Comparison of ENCODE assay signal across 26 cellular contexts in genomic region chr12:80413462-80413861, GRCh38. TPM values are rescaled to one million over a fixed set of nuclear protein-coding genes. Genes with fewer than 3 reads are reported as not detected.
DNase-seq lines count a peak whose midpoint lies in the region; FAIRE-seq and TF ChIP-seq lines count a peak whose summit lies in the region.
"Had no signal": no experiment of that assay in that cellular context is flagged by ENCODE, and none has a peak within 500 bp of the region (broad histone marks: within the 10 kb centered on the region; RNA-seq: fewer than 3 reads in every experiment).

No MANE protein-coding gene starts in this region.

- no peaks in the 10 kb centered on the region for H3K4me1 Mint-ChIP-seq in T-helper 2 cell treated with Interferon-gamma antibody and Interleukin-4, amounts not matched to agents 5 μg/mL and 100 μg/mL, for 36 hours (ENCODE audit: low read depth)
- H3K4me1 Mint-ChIP-seq: activated naive CD8-positive, alpha-beta T cell treated with anti-CD3 and anti-CD28 coated beads for 36 hours; activated T-helper 17 cell treated with anti-CD3 and anti-CD28 coated beads, Interleukin-2, amount 50 U/mL, for 72 hours had no signal

- H3K36me3 Mint-ChIP-seq in T-helper 2 cell treated with Interferon-gamma antibody and Interleukin-4, amounts not matched to agents 5 μg/mL and 100 μg/mL, for 36 hours (ENCODE audit: low read depth), result no peaks in the 10 kb centered on the region
- H3K36me3 Mint-ChIP-seq: activated naive CD8-positive, alpha-beta T cell treated with anti-CD3 and anti-CD28 coated beads for 36 hours; type B pancreatic cell had no signal

- H3K9ac ChIP-seq in skeletal muscle satellite cell (ENCODE audit: low read depth, low read length), result peak overlapping the region; percentile 25
- H3K9ac ChIP-seq: BLaER1 had no signal

- no peaks in the 10 kb centered on the region for H3K9me3 ChIP-seq in skeletal muscle satellite cell (replicated peaks; ENCODE audit: low read length)
- H3K9me3 ChIP-seq: BLaER1, body of pancreas, stomach had no signal

- peaks cover 7% of the 10 kb centered on the region for H3K4me1 ChIP-seq in skeletal muscle satellite cell (ENCODE audit: control insufficient read depth, insufficient read depth, low read length)
- H3K4me1 ChIP-seq: BLaER1, body of pancreas, stomach had no signal

- TF ChIP-seq CTCF in LNCaP clone FGC (IDR thresholded peaks at IDR 0.05; ENCODE audit: control insufficient read depth, extremely low read depth, insufficient read depth) (peak; percentile 47), epithelial cell of proximal tubule (conservative IDR thresholded peaks at IDR 0.05; ENCODE audit: low read depth, low read length) (peak; percentile 57)

- no peak for FAIRE-seq in RCC 7860 (lab: Jason Lieb, UNC)
- FAIRE-seq: A204.1, G401.6, GM12878 had no signal

- no peaks in the 10 kb centered on the region for H3K9me3 Mint-ChIP-seq in T-helper 2 cell treated with Interferon-gamma antibody and Interleukin-4, amounts not matched to agents 5 μg/mL and 100 μg/mL, for 36 hours
- H3K9me3 Mint-ChIP-seq: activated naive CD8-positive, alpha-beta T cell treated with anti-CD3 and anti-CD28 coated beads for 36 hours; activated T-helper 17 cell treated with anti-CD3 and anti-CD28 coated beads, Interleukin-2, amount 50 U/mL, for 72 hours; nephron; type B pancreatic cell had no signal

- no peaks in the 10 kb centered on the region for H3K27me3 ChIP-seq in skeletal muscle satellite cell (ENCODE audit: control insufficient read depth, insufficient read depth, low read length)
- H3K27me3 ChIP-seq: BLaER1, body of pancreas, stomach had no signal

- no peak overlapping the region for H3K4me3 Mint-ChIP-seq in T-helper 2 cell treated with Interferon-gamma antibody and Interleukin-4, amounts not matched to agents 5 μg/mL and 100 μg/mL, for 36 hours
- H3K4me3 Mint-ChIP-seq: activated naive CD8-positive, alpha-beta T cell treated with anti-CD3 and anti-CD28 coated beads for 36 hours; activated T-helper 17 cell treated with anti-CD3 and anti-CD28 coated beads, Interleukin-2, amount 50 U/mL, for 72 hours; nephron; type B pancreatic cell had no signal

- peak; percentile 39 for DNase-seq in NCI-H146 (lab: John Stamatoyannopoulos, UW)
- DNase-seq in NCI-H146 treated with DMSO at 0.1 percent for 48 hours (lab: John Stamatoyannopoulos, UW; ENCODE audit: unreplicated experiment), result no peak
- DNase-seq in LNCaP clone FGC (ENCODE audit: low read depth), result no peak
- no peak for DNase-seq in epithelial cell of proximal tubule (ENCODE audit: low read depth)
- no peak for DNase-seq in DMS153 treated with DMSO at 0.1 percent for 48 hours (lab: John Stamatoyannopoulos, UW; ENCODE audit: unreplicated experiment)
- no peak for DNase-seq in RCC 7860 (ENCODE audit: low spot score)
- no peak for DNase-seq in T-helper 2 cell treated with Interferon-gamma antibody and Interleukin-4, amounts not matched to agents 5 μg/mL and 100 μg/mL, for 36 hours (ENCODE audit: low spot score)
- DNase-seq: activated naive CD8-positive, alpha-beta T cell treated with anti-CD3 and anti-CD28 coated beads for 36 hours; body of pancreas; hypothalamus; Karpas-422; midbrain; NCI-H2171; stomach; T1000 had no signal

- H3K27ac Mint-ChIP-seq in T-helper 2 cell treated with Interferon-gamma antibody and Interleukin-4, amounts not matched to agents 5 μg/mL and 100 μg/mL, for 36 hours, result no peak overlapping the region
- H3K27ac Mint-ChIP-seq: activated naive CD8-positive, alpha-beta T cell treated with anti-CD3 and anti-CD28 coated beads for 36 hours; activated T-helper 17 cell treated with anti-CD3 and anti-CD28 coated beads, Interleukin-2, amount 50 U/mL, for 72 hours; nephron; progenitor cell of endocrine pancreas; type B pancreatic cell had no signal

- no peaks in the 10 kb centered on the region for H3K36me3 ChIP-seq in skeletal muscle satellite cell (ENCODE audit: insufficient read depth, low read length)
- H3K36me3 ChIP-seq: BLaER1, stomach had no signal

- H3K4me2 ChIP-seq in skeletal muscle satellite cell (ENCODE audit: low read length), result no peak overlapping the region
- H3K4me2 ChIP-seq: BLaER1 had no signal

- H3K27me3 Mint-ChIP-seq in T-helper 2 cell treated with Interferon-gamma antibody and Interleukin-4, amounts not matched to agents 5 μg/mL and 100 μg/mL, for 36 hours (ENCODE audit: low read depth), result no peaks in the 10 kb centered on the region
- H3K27me3 Mint-ChIP-seq: activated T-helper 17 cell treated with anti-CD3 and anti-CD28 coated beads, Interleukin-2, amount 50 U/mL, for 72 hours; type B pancreatic cell had no signal

- H3K4me3 ChIP-seq in LNCaP clone FGC (ENCODE audit: low read depth, low read length) (no peak overlapping the region), epithelial cell of proximal tubule (ENCODE audit: low read depth, low read length) (no peak overlapping the region), skeletal muscle satellite cell (ENCODE audit: low read length) (no peak overlapping the region)
- H3K4me3 ChIP-seq: BLaER1, body of pancreas, GM12878, skin epidermis, stomach had no signal

RNA-seq across cellular contexts. Expression of gene PTPRQ, which starts 30.6 kb away (rescaled TPM):
- total RNA-seq in epithelial cell of proximal tubule, result not detected in 2 replicates
- 12.9 and 25.3 TPM in 2 replicates for total RNA-seq in skeletal muscle satellite cell (2012; rRNA removed)
- total RNA-seq: activated naive CD8-positive, alpha-beta T cell treated with anti-CD3 and anti-CD28 coated beads for 36 hours; activated T-helper 17 cell treated with anti-CD3 and anti-CD28 coated beads, Interleukin-2, amount 50 U/mL, for 72 hours; GM12878; HT-29 had no signal
